In genomic region chr2:47078541-47079482, GRCh38 we compare ENCODE assay signal across 1 cellular context.
A peak's percentile ranks its signal among the peaks of the same experiment; 100 is the strongest.
TF ChIP-seq lines count a peak whose summit lies in the region.

No MANE protein-coding gene starts in this region.

TF ChIP-seq in HepG2, 621 proteins besides CTCF, POLR2A, EP300 and RAD21 (continued from another document and continues in another):
- TF ChIP-seq MLX (CRISPR knock-in tag; IDR thresholded peaks at IDR 0.05) (peak; percentile 80), ZNF740 (CRISPR knock-in tag; IDR thresholded peaks at IDR 0.05) (no peak), ZNF263 (CRISPR knock-in tag; IDR thresholded peaks at IDR 0.05) (no peak; the same call in none of the 2 replicates), SCMH1 (CRISPR knock-in tag; IDR thresholded peaks at IDR 0.05; ENCODE audit: borderline replicate concordance) (no peak), TFE3 (CRISPR knock-in tag; IDR thresholded peaks at IDR 0.05) (peak; percentile 62; the same call in 1 of the 2 replicates), SKI (IDR thresholded peaks at IDR 0.05; ENCODE audit: partially characterized antibody) (peak; percentile 50), HIC2 (CRISPR knock-in tag; IDR thresholded peaks at IDR 0.05; ENCODE audit: low read depth) (peak; percentile 84), ZNF839 (CRISPR knock-in tag; IDR thresholded peaks at IDR 0.05; ENCODE audit: borderline replicate concordance) (no peak), SIX1 (CRISPR knock-in tag; IDR thresholded peaks at IDR 0.05; ENCODE audit: borderline replicate concordance) (peak; percentile 95), FIP1L1 (IDR thresholded peaks at IDR 0.05; ENCODE audit: borderline replicate concordance, insufficient read depth, low read depth, low read length) (no peak), ZNF570 (CRISPR knock-in tag; IDR thresholded peaks at IDR 0.05; ENCODE audit: borderline replicate concordance) (no peak; the same call in 1 of the 2 replicates), ZNF563 (CRISPR knock-in tag; IDR thresholded peaks at IDR 0.05) (no peak), FOSL2 (CRISPR knock-in tag; IDR thresholded peaks at IDR 0.05) (peak; percentile 83), MIER2 (CRISPR knock-in tag; IDR thresholded peaks at IDR 0.05) (no peak), NAIF1 (CRISPR knock-in tag; IDR thresholded peaks at IDR 0.05; ENCODE audit: borderline replicate concordance) (no peak), SOX5 (CRISPR knock-in tag; IDR thresholded peaks at IDR 0.05; ENCODE audit: borderline replicate concordance) (peak; percentile 96), ZC3H4 (CRISPR knock-in tag; IDR thresholded peaks at IDR 0.05; ENCODE audit: borderline replicate concordance) (no peak), PHF5A (CRISPR knock-in tag; IDR thresholded peaks at IDR 0.05; ENCODE audit: low read depth, unreplicated experiment) (peak; percentile 88), ZBTB37 (CRISPR knock-in tag; IDR thresholded peaks at IDR 0.05) (peak; percentile 90), ZNF547 (CRISPR knock-in tag; IDR thresholded peaks at IDR 0.05) (peak; percentile 4; the same call in 1 of the 2 replicates), DRAP1 (CRISPR knock-in tag; IDR thresholded peaks at IDR 0.05) (peak; percentile 93), NFYC (CRISPR knock-in tag; IDR thresholded peaks at IDR 0.05) (0 out of 2 replicates have a peak, but pooled peaks have one; percentile 35), KMT2B (CRISPR knock-in tag; IDR thresholded peaks at IDR 0.05) (no peak; the same call in 1 of the 2 replicates), ZNF574 (CRISPR knock-in tag; IDR thresholded peaks at IDR 0.05) (peak; percentile 46; the same call in 1 of the 2 replicates), AHR (CRISPR knock-in tag; IDR thresholded peaks at IDR 0.05) (no peak; the same call in 1 of the 2 replicates), ZNF333 (CRISPR knock-in tag; IDR thresholded peaks at IDR 0.05; ENCODE audit: borderline replicate concordance) (no peak), ZNF788 (CRISPR knock-in tag; IDR thresholded peaks at IDR 0.05; ENCODE audit: borderline replicate concordance) (peak; percentile 65; the same call in 1 of the 2 replicates), ZNF784 (CRISPR knock-in tag; IDR thresholded peaks at IDR 0.05; ENCODE audit: borderline replicate concordance) (no peak), CSRNP2 (CRISPR knock-in tag; conservative IDR thresholded peaks at IDR 0.05; ENCODE audit: low read depth) (no peak), POGZ (CRISPR knock-in tag; IDR thresholded peaks at IDR 0.05) (peak; percentile 50; the same call in 1 of the 2 replicates), ZFP82 (CRISPR knock-in tag; IDR thresholded peaks at IDR 0.05; ENCODE audit: borderline replicate concordance) (no peak), ZBTB14 (CRISPR knock-in tag; IDR thresholded peaks at IDR 0.05) (no peak), MAFG (CRISPR knock-in tag; IDR thresholded peaks at IDR 0.05) (no peak), ZNF746 (CRISPR knock-in tag; IDR thresholded peaks at IDR 0.05) (no peak), CCAR2 (optimal IDR thresholded peaks at IDR 0.05; ENCODE audit: low read depth, low read length) (peak; percentile 74), ZNF292 (CRISPR knock-in tag; IDR thresholded peaks at IDR 0.05; ENCODE audit: borderline replicate concordance, low read depth) (0 out of 2 replicates have a peak, but pooled peaks have one; percentile 50), ZNF414 (CRISPR knock-in tag; IDR thresholded peaks at IDR 0.05) (peak; percentile 90; the same call in 1 of the 2 replicates), ATF3 (CRISPR knock-in tag; IDR thresholded peaks at IDR 0.05) (peak; percentile 53; the same call in 1 of the 2 replicates), HNF1A (IDR thresholded peaks at IDR 0.05; ENCODE audit: low read depth) (peak; percentile 70), HNF1A (CRISPR knock-in tag; IDR thresholded peaks at IDR 0.05; ENCODE audit: borderline replicate concordance) (peak; percentile 95), NFIB (CRISPR knock-in tag; IDR thresholded peaks at IDR 0.05; ENCODE audit: borderline replicate concordance) (no peak), BCL6 (CRISPR knock-in tag; IDR thresholded peaks at IDR 0.05) (peak; percentile 97), ZNF556 (CRISPR knock-in tag; IDR thresholded peaks at IDR 0.05; ENCODE audit: borderline replicate concordance) (no peak; the same call in 1 of the 2 replicates)
